ENCODE assay signal across 23 cellular contexts in genomic region chr15:77168616-77169015, GRCh38.
"Had no signal": no experiment of that assay in that cellular context is flagged by ENCODE, and none has a peak within 500 bp of the region (broad histone marks: within the 10 kb centered on the region; RNA-seq: fewer than 3 reads in every experiment).

No MANE protein-coding gene starts in this region.

- H3K4me3 ChIP-seq: ascending aorta, cardiac muscle cell, gastroesophageal sphincter, ovary, prostate gland, thoracic aorta, upper lobe of left lung had no signal

- ATAC-seq: activated CD8-positive, alpha-beta T cell treated with anti-CD3 and anti-CD28 coated beads, Interleukin-2, amount 10 ng/mL, durations not matched to agents 7 days and 5 days; esophagus mucosa; gastroesophageal sphincter; left ventricle myocardium superior; natural killer cell treated with Interleukin-12 subunit alpha and Interleukin-12 subunit beta and Interleukin-15 and Interleukin-18, amount 100 ng/mL, for 72 hours had no signal

- FAIRE-seq: endothelial cell of umbilical vein, TTC549 had no signal

- DNase-seq: activated CD4-positive, alpha-beta T cell treated with anti-CD3 and anti-CD28 coated beads for 1 hour; activated CD4-positive, alpha-beta T cell treated with anti-CD3 and anti-CD28 coated beads, Interleukin-2, amount 50 U/mL, for 1 hour; activated CD8-positive, alpha-beta T cell treated with anti-CD3 and anti-CD28 coated beads, Interleukin-2, amount 10 ng/mL, durations not matched to agents 7 days and 5 days; activated gamma-delta T cell treated with Interleukin-2 at 50 U/mL for 16 hours; activated T-cell treated with anti-CD3 and anti-CD28 coated beads, Interleukin-2, amount 50 U/mL, for 1 hour; effector memory CD4-positive, alpha-beta T cell; head of caudate nucleus; hypothalamus; left ventricle myocardium superior; ovary; stimulated activated CD4-positive, alpha-beta T cell treated with anti-CD3 and anti-CD28 coated beads, Interleukin-4, amount 100 ng/mL, for 24 hours; stimulated activated naive CD4-positive, alpha-beta T cell treated with Interleukin-2 at 50 U/mL for 16 hours; upper lobe of left lung; WERI-Rb-1 had no signal

- H3K9me3 ChIP-seq: ascending aorta, gastroesophageal sphincter, ovary, prostate gland, thoracic aorta, upper lobe of left lung had no signal

- H3K4me1 ChIP-seq: ascending aorta, gastroesophageal sphincter, prostate gland had no signal

- H3K36me3 ChIP-seq: ascending aorta, cardiac muscle cell, gastroesophageal sphincter, ovary, prostate gland, thoracic aorta, upper lobe of left lung, WERI-Rb-1 had no signal

- H3K27ac ChIP-seq: ascending aorta, cardiac muscle cell, gastroesophageal sphincter, ovary, prostate gland, thoracic aorta, upper lobe of left lung, WERI-Rb-1 had no signal

- H3K27me3 ChIP-seq: ascending aorta, cardiac muscle cell, gastroesophageal sphincter, ovary, upper lobe of left lung had no signal
